ENCODE assay signal across 3 cellular contexts in genomic region chr6:4848382-4849068, GRCh38.
TF ChIP-seq lines count a peak whose summit lies in the region.

No MANE protein-coding gene starts in this region.

TF ChIP-seq in HEK293, 187 proteins besides CTCF, POLR2A, EP300 and RAD21:
- no peak for TF ChIP-seq ATF2 (tag by site-specific recombination; IDR thresholded peaks at IDR 0.05; ENCODE audit: low read depth)
- TF ChIP-seq ZNF704 (tag by site-specific recombination; IDR thresholded peaks at IDR 0.05) = no peak
- TF ChIP-seq ZBTB6 (tag by site-specific recombination; IDR thresholded peaks at IDR 0.05) = 0 out of 2 replicates have a peak, but pooled peaks have one; percentile 73
- TF ChIP-seq ZNF654 (tag by site-specific recombination; IDR thresholded peaks at IDR 0.05; ENCODE audit: low read depth) = peak; percentile 19
- no peak for TF ChIP-seq PRDM1 (tag by site-specific recombination; IDR thresholded peaks at IDR 0.05)

TF ChIP-seq in GM12878, 131 proteins besides CTCF, POLR2A, EP300 and RAD21 (continued from another document):
- TF ChIP-seq ZNF592 (IDR thresholded peaks at IDR 0.05) (no peak), NR2F1 (conservative IDR thresholded peaks at IDR 0.05) (peak; percentile 65; the same call in 1 of the 2 replicates)

TF ChIP-seq in HepG2, 621 proteins besides CTCF, POLR2A, EP300 and RAD21 (continues in another document):
- no peak for TF ChIP-seq HNF1A (IDR thresholded peaks at IDR 0.05; ENCODE audit: low read depth)
- no peak for TF ChIP-seq HNF1A (CRISPR knock-in tag; IDR thresholded peaks at IDR 0.05; ENCODE audit: borderline replicate concordance)
- TF ChIP-seq ATF6 (CRISPR knock-in tag; conservative IDR thresholded peaks at IDR 0.05) = no peak
- no peak for TF ChIP-seq ZBTB2 (CRISPR knock-in tag; IDR thresholded peaks at IDR 0.05; ENCODE audit: low read depth)
- TF ChIP-seq CEBPZ (IDR thresholded peaks at IDR 0.05; ENCODE audit: low read length) = no peak
- TF ChIP-seq ZHX1 (CRISPR knock-in tag; IDR thresholded peaks at IDR 0.05; ENCODE audit: low read depth) = no peak
- TF ChIP-seq NR2F1 (CRISPR knock-in tag; IDR thresholded peaks at IDR 0.05) = peak in 1 of 2 experiments; percentile 80; a peak in 2 of 4 replicates
- no peak for TF ChIP-seq ZNF121 (CRISPR knock-in tag; IDR thresholded peaks at IDR 0.05)
- no peak for TF ChIP-seq IRX3 (CRISPR knock-in tag; IDR thresholded peaks at IDR 0.05; ENCODE audit: borderline replicate concordance, low read depth)
- TF ChIP-seq HOMEZ (CRISPR knock-in tag; IDR thresholded peaks at IDR 0.05; ENCODE audit: low read depth) = 0 out of 2 replicates have a peak, but pooled peaks have one; percentile 12
- TF ChIP-seq PRDM4 (CRISPR knock-in tag; IDR thresholded peaks at IDR 0.05; ENCODE audit: borderline replicate concordance) = no peak
- TF ChIP-seq FOXA3 (CRISPR knock-in tag; IDR thresholded peaks at IDR 0.05) = no peak
- TF ChIP-seq JDP2 (CRISPR knock-in tag; IDR thresholded peaks at IDR 0.05; ENCODE audit: borderline replicate concordance) = no peak
- no peak for TF ChIP-seq RXRA (CRISPR knock-in tag; IDR thresholded peaks at IDR 0.05)
- TF ChIP-seq ZNF703 (CRISPR knock-in tag; IDR thresholded peaks at IDR 0.05; ENCODE audit: borderline replicate concordance) = no peak
- no peak for TF ChIP-seq FOXK1 (CRISPR knock-in tag; IDR thresholded peaks at IDR 0.05; ENCODE audit: borderline replicate concordance, low read depth)
- no peak for TF ChIP-seq ZNF780A (CRISPR knock-in tag; IDR thresholded peaks at IDR 0.05)
- no peak for TF ChIP-seq RFXAP (CRISPR knock-in tag; IDR thresholded peaks at IDR 0.05; ENCODE audit: borderline replicate concordance)
- TF ChIP-seq SYNCRIP (IDR thresholded peaks at IDR 0.05; ENCODE audit: insufficient read depth, low read depth, low read length) = no peak
- no peak for TF ChIP-seq TSC22D2 (CRISPR knock-in tag; IDR thresholded peaks at IDR 0.05; ENCODE audit: borderline replicate concordance)
- TF ChIP-seq GMEB2 (CRISPR knock-in tag; IDR thresholded peaks at IDR 0.05; ENCODE audit: low read depth) = no peak
- no peak for TF ChIP-seq TARDBP (CRISPR knock-in tag; IDR thresholded peaks at IDR 0.05)
- TF ChIP-seq YEATS4 (CRISPR knock-in tag; IDR thresholded peaks at IDR 0.05; ENCODE audit: borderline replicate concordance) = no peak
- no peak for TF ChIP-seq ZNF576 (CRISPR knock-in tag; IDR thresholded peaks at IDR 0.05)
- TF ChIP-seq KAT7 (CRISPR knock-in tag; IDR thresholded peaks at IDR 0.05; ENCODE audit: borderline replicate concordance) = no peak
- peak; percentile 67 for TF ChIP-seq ARID3A (IDR thresholded peaks at IDR 0.05; ENCODE audit: low read depth, low read length)
- TF ChIP-seq HNRNPUL1 (IDR thresholded peaks at IDR 0.05; ENCODE audit: low read depth, low read length) = no peak
- no peak for TF ChIP-seq ZNF501 (CRISPR knock-in tag; IDR thresholded peaks at IDR 0.05)
- no peak for TF ChIP-seq ZNF232 (CRISPR knock-in tag; IDR thresholded peaks at IDR 0.05; ENCODE audit: borderline replicate concordance)
